In the genomic region with DNA sequence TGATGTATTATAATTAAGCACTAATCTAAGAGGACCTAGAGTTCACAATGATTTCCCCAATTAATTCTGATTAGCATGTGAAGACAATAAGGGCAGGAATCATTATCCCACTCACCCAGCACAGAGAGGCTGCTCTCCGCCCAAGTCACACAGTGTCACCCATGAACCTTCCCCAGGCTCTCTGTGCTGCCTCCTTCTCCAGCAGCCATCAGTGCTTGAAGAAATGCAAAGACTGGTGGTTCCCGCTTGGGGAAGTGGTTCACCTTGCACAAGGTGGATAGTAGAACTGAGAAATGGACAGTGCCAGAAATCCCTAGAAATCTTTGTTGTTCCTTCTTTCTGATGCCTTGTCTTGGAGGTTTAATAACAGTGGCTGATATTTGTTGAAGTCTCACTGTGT, we compare ENCODE assay signal across 7 cellular contexts.
"Had no signal": no experiment of that assay in that cellular context is flagged by ENCODE, and none has a peak within 500 bp of the region (broad histone marks: within the 10 kb centered on the region; RNA-seq: fewer than 3 reads in every experiment).

No MANE protein-coding gene starts in this region.

- H3K4me2 ChIP-seq: KMS-11 had no signal

- H3K9ac ChIP-seq: GM23248, KMS-11 had no signal

- H3K27ac ChIP-seq: GM23248, KMS-11 had no signal

- FAIRE-seq: HTR-8/SVneo had no signal

- H3K4me3 ChIP-seq: GM23248 had no signal

- H2AFZ ChIP-seq: GM23248 had no signal

- DNase-seq: GM23248, GOT3, H7, HCEC 1CT, KBM-7 had no signal
